ENCODE assay signal across 1 cellular context in the genomic region with DNA sequence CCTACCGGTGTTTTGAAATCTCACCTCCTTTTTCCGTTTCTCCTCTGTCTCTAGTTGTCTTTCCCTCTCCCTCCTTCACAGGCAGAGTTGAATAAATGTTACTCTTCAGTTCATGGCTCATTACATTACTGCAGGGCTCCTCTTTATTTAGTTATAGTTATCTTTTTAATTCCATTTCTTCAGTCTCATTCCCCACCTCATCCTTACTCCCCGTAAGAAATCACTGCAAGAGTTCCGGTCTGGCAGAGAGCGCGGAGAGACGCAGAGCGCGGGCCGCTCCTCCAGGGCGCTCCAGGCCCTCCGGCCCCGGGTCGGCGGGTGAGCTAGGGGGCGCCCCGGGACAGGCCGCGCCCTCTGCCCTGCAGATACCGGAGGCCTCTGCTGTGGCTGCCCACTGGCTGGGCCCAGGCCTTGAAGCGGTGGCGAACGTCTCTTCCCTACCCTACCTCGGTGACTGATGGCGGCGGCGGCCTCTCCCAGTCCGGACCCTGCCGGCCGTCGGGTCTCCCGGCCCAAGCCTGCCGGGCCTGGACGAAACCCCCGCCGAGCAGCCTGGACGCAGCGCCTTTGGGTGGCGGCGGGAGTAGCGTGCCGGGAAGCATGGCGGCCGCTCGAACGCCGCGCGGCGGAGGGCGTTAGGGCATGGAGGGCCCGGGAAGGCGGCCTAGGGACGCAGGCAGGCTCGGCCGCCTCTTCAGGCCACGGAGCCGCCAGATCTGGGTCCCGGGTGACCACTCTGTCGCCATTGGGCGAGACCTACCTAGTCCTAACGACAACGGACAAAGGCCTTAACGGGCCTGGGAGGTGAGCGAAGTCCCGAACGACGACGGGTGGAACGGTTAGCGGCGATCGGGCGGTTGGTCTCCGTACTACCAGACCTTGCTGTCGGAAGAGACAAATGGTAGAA.
TF ChIP-seq lines count a peak whose summit lies in the region.

No MANE protein-coding gene starts in this region.

TF ChIP-seq in HEK293, 187 proteins besides CTCF, POLR2A, EP300 and RAD21 (continued from another document and continues in another):
- TF ChIP-seq, protein P1, sequence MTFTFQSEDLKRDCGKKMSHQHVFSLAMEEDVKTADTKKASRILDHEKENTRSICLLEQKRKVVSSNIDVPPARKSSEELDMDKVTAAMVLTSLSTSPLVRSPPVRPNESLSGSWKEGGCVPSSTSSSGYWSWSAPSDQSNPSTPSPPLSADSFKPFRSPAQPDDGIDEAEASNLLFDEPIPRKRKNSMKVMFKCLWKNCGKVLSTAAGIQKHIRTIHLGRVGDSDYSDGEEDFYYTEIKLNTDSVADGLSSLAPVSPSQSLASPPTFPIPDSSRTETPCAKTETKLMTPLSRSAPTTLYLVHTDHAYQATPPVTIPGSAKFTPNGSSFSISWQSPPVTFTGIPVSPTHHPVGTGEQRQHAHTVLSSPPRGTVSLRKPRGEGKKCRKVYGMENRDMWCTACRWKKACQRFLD (tag by site-specific recombination; IDR thresholded peaks at IDR 0.05) = no peak
- TF ChIP-seq ZNF354C (tag by site-specific recombination; IDR thresholded peaks at IDR 0.05; ENCODE audit: borderline replicate concordance, low read depth) (no peak), ZNF768 (tag by site-specific recombination; IDR thresholded peaks at IDR 0.05) (no peak), ZNF549 (tag by site-specific recombination; IDR thresholded peaks at IDR 0.05) (no peak), ZNF658 (tag by site-specific recombination; IDR thresholded peaks at IDR 0.05) (no peak), ZNF624 (tag by site-specific recombination; IDR thresholded peaks at IDR 0.05) (no peak), ZNF48 (tag by site-specific recombination; IDR thresholded peaks at IDR 0.05) (no peak), ZNF677 (tag by site-specific recombination; IDR thresholded peaks at IDR 0.05) (no peak), ZNF133 (tag by site-specific recombination; IDR thresholded peaks at IDR 0.05) (no peak), ZNF23 (tag by site-specific recombination; IDR thresholded peaks at IDR 0.05; ENCODE audit: borderline replicate concordance) (no peak), GLIS1 (tag by site-specific recombination; IDR thresholded peaks at IDR 0.05) (no peak), IKZF3 (tag by site-specific recombination; IDR thresholded peaks at IDR 0.05) (no peak), ZNF623 (tag by site-specific recombination; IDR thresholded peaks at IDR 0.05) (no peak), SP7 (tag by site-specific recombination; IDR thresholded peaks at IDR 0.05) (peak; percentile 18; the same call in 1 of the 2 replicates), ZNF311 (tag by site-specific recombination; IDR thresholded peaks at IDR 0.05; ENCODE audit: borderline replicate concordance) (no peak), ZNF560 (tag by site-specific recombination; IDR thresholded peaks at IDR 0.05; ENCODE audit: borderline replicate concordance) (no peak), ZNF626 (tag by site-specific recombination; IDR thresholded peaks at IDR 0.05) (no peak), ZNF114 (tag by site-specific recombination; IDR thresholded peaks at IDR 0.05) (no peak), SCRT2 (tag by site-specific recombination; IDR thresholded peaks at IDR 0.05) (peak; percentile 32; the same call in 1 of the 2 replicates), TCF7L2 (IDR thresholded peaks at IDR 0.05; ENCODE audit: borderline replicate concordance, low read depth, low read length) (no peak), ZFHX2 (tag by site-specific recombination; conservative IDR thresholded peaks at IDR 0.05) (0 out of 2 replicates have a peak, but pooled peaks have one; percentile 8), HOXD13 (CRISPR knock-in tag; IDR thresholded peaks at IDR 0.05; ENCODE audit: borderline replicate concordance) (no peak), ZNF37A (tag by site-specific recombination; IDR thresholded peaks at IDR 0.05) (no peak), SCRT1 (tag by site-specific recombination; IDR thresholded peaks at IDR 0.05; ENCODE audit: borderline replicate concordance) (no peak), ZNF510 (tag by site-specific recombination; IDR thresholded peaks at IDR 0.05; ENCODE audit: insufficient replicate concordance) (no peak), ZFP37 (tag by site-specific recombination; IDR thresholded peaks at IDR 0.05) (peak; percentile 80; the same call in 1 of the 2 replicates), ZSCAN23 (tag by site-specific recombination; IDR thresholded peaks at IDR 0.05) (no peak), ZNF146 (tag by site-specific recombination; IDR thresholded peaks at IDR 0.05) (peak; percentile 16; the same call in 1 of the 2 replicates), ZNF239 (tag by site-specific recombination; IDR thresholded peaks at IDR 0.05) (no peak), ZNF843 (tag by site-specific recombination; IDR thresholded peaks at IDR 0.05) (no peak), ZNF350 (tag by site-specific recombination; IDR thresholded peaks at IDR 0.05) (no peak), ZNF670 (tag by site-specific recombination; IDR thresholded peaks at IDR 0.05; ENCODE audit: low read depth) (no peak), ZNF184 (tag by site-specific recombination; IDR thresholded peaks at IDR 0.05) (no peak), ZBTB21 (tag by site-specific recombination; IDR thresholded peaks at IDR 0.05) (0 out of 2 replicates have a peak, but pooled peaks have one; percentile 5), ZNF274 (IDR thresholded peaks at IDR 0.05; ENCODE audit: low read length) (no peak), ZNF274 (tag by site-specific recombination; IDR thresholded peaks at IDR 0.05; ENCODE audit: borderline replicate concordance) (no peak), ZNF530 (tag by site-specific recombination; IDR thresholded peaks at IDR 0.05; ENCODE audit: low read depth) (no peak), ZNF571 (tag by site-specific recombination; IDR thresholded peaks at IDR 0.05) (no peak), OVOL3 (tag by site-specific recombination; IDR thresholded peaks at IDR 0.05) (no peak), ZNF132 (tag by site-specific recombination; IDR thresholded peaks at IDR 0.05; ENCODE audit: borderline replicate concordance) (no peak), TRIM28 (IDR thresholded peaks at IDR 0.05; ENCODE audit: borderline replicate concordance, low read length) (no peak), ZNF174 (tag by site-specific recombination; IDR thresholded peaks at IDR 0.05) (no peak), ZXDB (tag by site-specific recombination; IDR thresholded peaks at IDR 0.05) (0 out of 2 replicates have a peak, but pooled peaks have one; percentile 38), ZBTB17 (tag by site-specific recombination; IDR thresholded peaks at IDR 0.05) (peak; percentile 86), ZNF416 (tag by site-specific recombination; IDR thresholded peaks at IDR 0.05) (no peak), ZNF155 (tag by site-specific recombination; IDR thresholded peaks at IDR 0.05) (no peak), ZNF302 (tag by site-specific recombination; IDR thresholded peaks at IDR 0.05; ENCODE audit: low read depth) (no peak), ZNF660 (tag by site-specific recombination; IDR thresholded peaks at IDR 0.05) (peak; percentile 84; the same call in 1 of the 2 replicates)
- TF ChIP-seq, protein P2, sequence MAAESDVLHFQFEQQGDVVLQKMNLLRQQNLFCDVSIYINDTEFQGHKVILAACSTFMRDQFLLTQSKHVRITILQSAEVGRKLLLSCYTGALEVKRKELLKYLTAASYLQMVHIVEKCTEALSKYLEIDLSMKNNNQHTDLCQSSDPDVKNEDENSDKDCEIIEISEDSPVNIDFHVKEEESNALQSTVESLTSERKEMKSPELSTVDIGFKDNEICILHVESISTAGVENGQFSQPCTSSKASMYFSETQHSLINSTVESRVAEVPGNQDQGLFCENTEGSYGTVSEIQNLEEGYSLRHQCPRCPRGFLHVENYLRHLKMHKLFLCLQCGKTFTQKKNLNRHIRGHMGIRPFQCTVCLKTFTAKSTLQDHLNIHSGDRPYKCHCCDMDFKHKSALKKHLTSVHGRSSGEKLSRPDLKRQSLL (tag by site-specific recombination; IDR thresholded peaks at IDR 0.05) = 0 out of 2 replicates have a peak, but pooled peaks have one; percentile 13
- TF ChIP-seq, protein P3, sequence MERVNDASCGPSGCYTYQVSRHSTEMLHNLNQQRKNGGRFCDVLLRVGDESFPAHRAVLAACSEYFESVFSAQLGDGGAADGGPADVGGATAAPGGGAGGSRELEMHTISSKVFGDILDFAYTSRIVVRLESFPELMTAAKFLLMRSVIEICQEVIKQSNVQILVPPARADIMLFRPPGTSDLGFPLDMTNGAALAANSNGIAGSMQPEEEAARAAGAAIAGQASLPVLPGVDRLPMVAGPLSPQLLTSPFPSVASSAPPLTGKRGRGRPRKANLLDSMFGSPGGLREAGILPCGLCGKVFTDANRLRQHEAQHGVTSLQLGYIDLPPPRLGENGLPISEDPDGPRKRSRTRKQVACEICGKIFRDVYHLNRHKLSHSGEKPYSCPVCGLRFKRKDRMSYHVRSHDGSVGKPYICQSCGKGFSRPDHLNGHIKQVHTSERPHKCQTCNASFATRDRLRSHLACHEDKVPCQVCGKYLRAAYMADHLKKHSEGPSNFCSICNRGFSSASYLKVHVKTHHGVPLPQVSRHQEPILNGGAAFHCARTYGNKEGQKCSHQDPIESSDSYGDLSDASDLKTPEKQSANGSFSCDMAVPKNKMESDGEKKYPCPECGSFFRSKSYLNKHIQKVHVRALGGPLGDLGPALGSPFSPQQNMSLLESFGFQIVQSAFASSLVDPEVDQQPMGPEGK (tag by site-specific recombination; IDR thresholded peaks at IDR 0.05) = peak; percentile 72
- TF ChIP-seq, protein P4, sequence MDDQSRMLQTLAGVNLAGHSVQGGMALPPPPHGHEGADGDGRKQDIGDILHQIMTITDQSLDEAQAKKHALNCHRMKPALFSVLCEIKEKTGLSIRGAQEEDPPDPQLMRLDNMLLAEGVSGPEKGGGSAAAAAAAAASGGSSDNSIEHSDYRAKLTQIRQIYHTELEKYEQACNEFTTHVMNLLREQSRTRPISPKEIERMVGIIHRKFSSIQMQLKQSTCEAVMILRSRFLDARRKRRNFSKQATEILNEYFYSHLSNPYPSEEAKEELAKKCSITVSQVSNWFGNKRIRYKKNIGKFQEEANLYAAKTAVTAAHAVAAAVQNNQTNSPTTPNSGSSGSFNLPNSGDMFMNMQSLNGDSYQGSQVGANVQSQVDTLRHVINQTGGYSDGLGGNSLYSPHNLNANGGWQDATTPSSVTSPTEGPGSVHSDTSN (CRISPR knock-in tag; IDR thresholded peaks at IDR 0.05) = no peak; the same call in 1 of the 2 replicates
- TF ChIP-seq, protein P5, sequence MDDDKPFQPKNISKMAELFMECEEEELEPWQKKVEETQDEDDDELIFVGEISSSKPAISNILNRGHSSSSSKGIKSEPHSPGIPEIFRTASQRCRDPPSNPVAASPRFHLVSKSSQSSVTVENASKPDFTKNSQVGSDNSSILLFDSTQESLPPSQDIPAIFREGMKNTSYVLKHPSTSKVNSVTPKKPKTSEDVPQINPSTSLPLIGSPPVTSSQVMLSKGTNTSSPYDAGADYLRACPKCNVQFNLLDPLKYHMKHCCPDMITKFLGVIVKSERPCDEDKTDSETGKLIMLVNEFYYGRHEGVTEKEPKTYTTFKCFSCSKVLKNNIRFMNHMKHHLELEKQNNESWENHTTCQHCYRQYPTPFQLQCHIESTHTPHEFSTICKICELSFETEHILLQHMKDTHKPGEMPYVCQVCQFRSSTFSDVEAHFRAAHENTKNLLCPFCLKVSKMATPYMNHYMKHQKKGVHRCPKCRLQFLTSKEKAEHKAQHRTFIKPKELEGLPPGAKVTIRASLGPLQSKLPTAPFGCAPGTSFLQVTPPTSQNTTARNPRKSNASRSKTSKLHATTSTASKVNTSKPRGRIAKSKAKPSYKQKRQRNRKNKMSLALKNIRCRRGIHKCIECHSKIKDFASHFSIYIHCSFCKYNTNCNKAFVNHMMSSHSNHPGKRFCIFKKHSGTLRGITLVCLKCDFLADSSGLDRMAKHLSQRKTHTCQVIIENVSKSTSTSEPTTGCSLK (tag by site-specific recombination; IDR thresholded peaks at IDR 0.05) = no peak
- TF ChIP-seq, protein P6, sequence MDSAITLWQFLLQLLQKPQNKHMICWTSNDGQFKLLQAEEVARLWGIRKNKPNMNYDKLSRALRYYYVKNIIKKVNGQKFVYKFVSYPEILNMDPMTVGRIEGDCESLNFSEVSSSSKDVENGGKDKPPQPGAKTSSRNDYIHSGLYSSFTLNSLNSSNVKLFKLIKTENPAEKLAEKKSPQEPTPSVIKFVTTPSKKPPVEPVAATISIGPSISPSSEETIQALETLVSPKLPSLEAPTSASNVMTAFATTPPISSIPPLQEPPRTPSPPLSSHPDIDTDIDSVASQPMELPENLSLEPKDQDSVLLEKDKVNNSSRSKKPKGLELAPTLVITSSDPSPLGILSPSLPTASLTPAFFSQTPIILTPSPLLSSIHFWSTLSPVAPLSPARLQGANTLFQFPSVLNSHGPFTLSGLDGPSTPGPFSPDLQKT (IDR thresholded peaks at IDR 0.05; ENCODE audit: borderline replicate concordance, low read depth, low read length) = no peak
- TF ChIP-seq, protein P7, sequence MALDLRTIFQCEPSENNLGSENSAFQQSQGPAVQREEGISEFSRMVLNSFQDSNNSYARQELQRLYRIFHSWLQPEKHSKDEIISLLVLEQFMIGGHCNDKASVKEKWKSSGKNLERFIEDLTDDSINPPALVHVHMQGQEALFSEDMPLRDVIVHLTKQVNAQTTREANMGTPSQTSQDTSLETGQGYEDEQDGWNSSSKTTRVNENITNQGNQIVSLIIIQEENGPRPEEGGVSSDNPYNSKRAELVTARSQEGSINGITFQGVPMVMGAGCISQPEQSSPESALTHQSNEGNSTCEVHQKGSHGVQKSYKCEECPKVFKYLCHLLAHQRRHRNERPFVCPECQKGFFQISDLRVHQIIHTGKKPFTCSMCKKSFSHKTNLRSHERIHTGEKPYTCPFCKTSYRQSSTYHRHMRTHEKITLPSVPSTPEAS (tag by site-specific recombination; IDR thresholded peaks at IDR 0.05) = no peak
- TF ChIP-seq, protein P8, sequence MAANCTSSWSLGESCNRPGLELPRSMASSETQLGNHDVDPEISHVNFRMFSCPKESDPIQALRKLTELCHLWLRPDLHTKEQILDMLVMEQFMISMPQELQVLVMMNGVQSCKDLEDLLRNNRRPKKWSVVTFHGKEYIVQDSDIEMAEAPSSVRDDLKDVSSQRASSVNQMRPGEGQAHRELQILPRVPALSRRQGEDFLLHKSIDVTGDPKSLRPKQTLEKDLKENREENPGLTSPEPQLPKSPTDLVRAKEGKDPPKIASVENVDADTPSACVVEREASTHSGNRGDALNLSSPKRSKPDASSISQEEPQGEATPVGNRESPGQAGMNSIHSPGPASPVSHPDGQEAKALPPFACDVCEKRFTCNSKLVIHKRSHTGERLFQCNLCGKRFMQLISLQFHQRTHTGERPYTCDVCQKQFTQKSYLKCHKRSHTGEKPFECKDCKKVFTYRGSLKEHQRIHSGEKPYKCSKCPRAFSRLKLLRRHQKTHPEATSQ (tag by site-specific recombination; IDR thresholded peaks at IDR 0.05) = no peak
